ENCODE assay signal across 8 cellular contexts in the genomic region with DNA sequence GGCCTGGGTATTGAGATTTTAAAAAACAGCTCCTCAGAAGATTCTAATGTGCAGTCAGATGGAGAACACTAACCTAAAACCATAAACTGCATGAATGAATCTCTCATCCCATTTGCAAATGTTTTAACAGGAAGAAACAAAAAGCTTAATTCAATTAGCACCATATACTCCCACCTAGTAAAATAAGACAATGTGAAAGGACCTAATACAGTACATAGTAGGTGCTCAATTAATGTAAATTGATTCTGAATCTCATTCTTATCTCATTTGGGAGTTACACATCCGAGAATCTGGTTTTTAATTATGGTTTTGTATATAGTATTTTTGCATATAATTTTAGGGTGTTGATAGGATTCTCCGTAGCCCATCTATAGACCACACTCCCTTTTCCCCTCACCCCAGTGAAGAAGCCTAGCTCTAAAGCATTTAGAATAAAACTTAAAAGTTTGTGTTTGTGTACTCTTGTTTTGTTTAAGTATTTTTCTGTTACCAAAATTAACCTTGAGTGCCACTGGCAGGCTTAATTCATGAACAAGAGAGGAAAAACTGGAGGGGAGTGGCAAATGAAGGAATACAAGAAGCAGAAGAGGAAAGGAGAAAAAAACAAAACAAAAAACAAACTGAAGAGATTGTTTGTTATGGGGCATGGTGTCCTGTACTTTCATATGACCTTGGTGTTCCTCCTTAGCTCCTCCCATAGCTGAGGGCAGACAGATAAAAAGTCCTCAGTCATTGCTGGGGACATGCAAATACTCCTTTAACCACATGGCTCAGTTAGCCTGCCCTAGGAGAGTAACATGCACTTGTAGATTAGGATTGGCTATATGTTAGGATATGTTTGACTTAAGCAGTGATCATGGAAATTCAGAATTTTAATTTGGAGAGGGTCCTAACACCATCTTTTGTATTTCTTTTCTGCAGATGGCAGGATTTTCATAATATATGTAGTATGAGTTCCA. TPM values are rescaled to one million over a fixed set of nuclear protein-coding genes. Genes with fewer than 3 reads are reported as not detected.
A peak's percentile ranks its signal among the peaks of the same experiment; 100 is the strongest.
DNase-seq lines count a peak whose midpoint lies in the region; ATAC-seq and TF ChIP-seq lines count a peak whose summit lies in the region.

No MANE protein-coding gene starts in this region.

- H3K9me3 Mint-ChIP-seq in activated B cell treated with CpG ODN at 0.5 μM for 24 hours: no peaks in the 10 kb centered on the region
- no peaks in the 10 kb centered on the region for H3K9me3 Mint-ChIP-seq in stimulated activated memory B cell treated with anti-CD40 and anti-IgM and Interleukin-4, amounts not matched to agents 10 μg/mL and 1 μg/mL and 100 μg/mL, for 72 hours

- no CpG with 5 or more reads among the region's 2 CpGs for WGBS in HUES64

- TF ChIP-seq CTCF in GM10248 (IDR thresholded peaks at IDR 0.05; ENCODE audit: control extremely low read depth, extremely low read depth, low read depth, missing control alignments) (no peak), activated B cell treated with CpG ODN at 0.5 μM for 24 hours (IDR thresholded peaks at IDR 0.05) (no peak)

- H3K27ac Mint-ChIP-seq in activated B cell treated with CpG ODN at 0.5 μM for 24 hours: peak overlapping the region; percentile 91
- H3K27ac Mint-ChIP-seq in stimulated activated memory B cell treated with anti-CD40 and anti-IgM and Interleukin-4, amounts not matched to agents 10 μg/mL and 1 μg/mL and 100 μg/mL, for 72 hours: peak overlapping the region; percentile 92

- H3K9ac ChIP-seq in HUES64 (ENCODE audit: low read depth, low read length): peak overlapping the region; percentile 81; the same call in 1 of the 2 replicates

- ATAC-seq in GM21576 (IDR thresholded peaks at IDR 0.05; ENCODE audit: unreplicated experiment) (peak; percentile 66), activated B cell treated with CpG ODN at 0.5 μM for 24 hours (ENCODE audit: low read depth) (peak; percentile 26)
- peak; percentile 52 for ATAC-seq in stimulated activated memory B cell treated with anti-CD40 and anti-IgM and Interleukin-4, amounts not matched to agents 10 μg/mL and 1 μg/mL and 100 μg/mL, for 72 hours

- H3K27me3 Mint-ChIP-seq in activated B cell treated with CpG ODN at 0.5 μM for 24 hours: no peaks in the 10 kb centered on the region
- no peaks in the 10 kb centered on the region for H3K27me3 Mint-ChIP-seq in stimulated activated memory B cell treated with anti-CD40 and anti-IgM and Interleukin-4, amounts not matched to agents 10 μg/mL and 1 μg/mL and 100 μg/mL, for 72 hours

- DNase-seq in GM10248 (ENCODE audit: extremely low spot score): peak; percentile 78
- DNase-seq in activated B cell treated with CpG ODN at 0.5 μM for 24 hours: no peak
- DNase-seq in hepatic stellate cell (ENCODE audit: low spot score): peak; percentile 30
- no peak for DNase-seq in globus pallidus (ENCODE audit: low spot score)
- DNase-seq in NCI-H2107 (lab: John Stamatoyannopoulos, UW): no peak

- H3K9me3 ChIP-seq in HUES64 (ENCODE audit: insufficient read depth, low read depth, low read length): no peaks in the 10 kb centered on the region

- H3K4me1 Mint-ChIP-seq in activated B cell treated with CpG ODN at 0.5 μM for 24 hours: peaks cover 46% of the 10 kb centered on the region
- H3K4me1 Mint-ChIP-seq in stimulated activated memory B cell treated with anti-CD40 and anti-IgM and Interleukin-4, amounts not matched to agents 10 μg/mL and 1 μg/mL and 100 μg/mL, for 72 hours: peaks cover 40% of the 10 kb centered on the region

- CTCF ChIA-PET in GM10248 (lab: Yijun Ruan, JAX): interaction anchor here (0.9 to 6.9 kb wide), 33 partner anchors 8 to 743 kb away, joined by 3 to 145 read pairs (median 6); a partner anchor contains a TSS
- CTCF ChIA-PET in activated B cell treated with CpG ODN at 0.5 μM for 24 hours (lab: Charles Lee): interaction anchor here (0.6 to 3.8 kb wide), 16 partner anchors 10 to 743 kb away, joined by 3 to 48 read pairs (median 4); a partner anchor contains a TSS

- H3K36me3 ChIP-seq in HUES64 (ENCODE audit: insufficient read depth, low read length): peaks cover 26% of the 10 kb centered on the region

- POLR2A ChIA-PET in GM10248 (lab: Yijun Ruan, JAX) (interaction anchor here (0.7 to 1.4 kb wide), 2 partner anchors 47 kb away, joined by 3 to 15 read pairs; a partner anchor contains a TSS), activated B cell treated with CpG ODN at 0.5 μM for 24 hours (lab: Charles Lee) (interaction anchor here (0.6 to 4.5 kb wide), 18 partner anchors 9 to 1861 kb away, joined by 3 to 47 read pairs (median 8); a partner anchor contains a TSS)

- H3K4me3 Mint-ChIP-seq in activated B cell treated with CpG ODN at 0.5 μM for 24 hours: peak overlapping the region; percentile 91
- peak overlapping the region; percentile 86 for H3K4me3 Mint-ChIP-seq in stimulated activated memory B cell treated with anti-CD40 and anti-IgM and Interleukin-4, amounts not matched to agents 10 μg/mL and 1 μg/mL and 100 μg/mL, for 72 hours

- H3K27ac ChIP-seq in HUES64 (ENCODE audit: low read depth, low read length): peak overlapping the region; percentile 83; the same call in 1 of the 2 replicates

- H3K27me3 ChIP-seq in HUES64 (ENCODE audit: insufficient read depth, low read length): no peaks in the 10 kb centered on the region

- peaks cover 15% of the 10 kb centered on the region for H3K4me1 ChIP-seq in HUES64 (ENCODE audit: insufficient read depth, low read length)

- H3K4me3 ChIP-seq in HUES64 (ENCODE audit: low read length): peak overlapping the region; percentile 77

- intact Hi-C loops in activated B cell treated with CpG ODN at 0.5 μM for 24 hours (cut with micrococcal nuclease): loop anchor here (1.0 to 5.0 kb wide), 10 partner anchors 10 to 802 kb away; a partner anchor contains a TSS

- peaks cover 32% of the 10 kb centered on the region for H3K36me3 Mint-ChIP-seq in activated B cell treated with CpG ODN at 0.5 μM for 24 hours (ENCODE audit: low read depth)
- peaks cover 26% of the 10 kb centered on the region for H3K36me3 Mint-ChIP-seq in stimulated activated memory B cell treated with anti-CD40 and anti-IgM and Interleukin-4, amounts not matched to agents 10 μg/mL and 1 μg/mL and 100 μg/mL, for 72 hours

RNA-seq across cellular contexts. Expression of a gene that starts 1.2 kb away (rescaled TPM):
- polyA plus RNA-seq in HUES64 (2013, experiment 1 of 2): 18.9 TPM
- 20.0 TPM for polyA plus RNA-seq in HUES64 (2013, experiment 2 of 2)
- 30.0 and 30.4 TPM in 2 replicates for total RNA-seq in activated B cell treated with CpG ODN at 0.5 μM for 24 hours

RNA-seq across cellular contexts. Expression of a gene that starts 12.1 kb away (rescaled TPM):
- polyA plus RNA-seq in HUES64 (2013, experiment 1 of 2): 0.30 TPM
- polyA plus RNA-seq in HUES64 (2013, experiment 2 of 2): 0.13 TPM
- not detected in 2 replicates for total RNA-seq in activated B cell treated with CpG ODN at 0.5 μM for 24 hours

RNA-seq across cellular contexts. Expression of a gene that starts 42.8 kb away (rescaled TPM):
- polyA plus RNA-seq in HUES64 (2013, experiment 1 of 2): 69.5 TPM
- 75.3 TPM for polyA plus RNA-seq in HUES64 (2013, experiment 2 of 2)
- total RNA-seq in activated B cell treated with CpG ODN at 0.5 μM for 24 hours: 14.2 and 15.0 TPM in 2 replicates

RNA-seq across cellular contexts. Expression of a gene that starts 46.4 kb away (rescaled TPM):
- 49.9 TPM for polyA plus RNA-seq in HUES64 (2013, experiment 1 of 2)
- 54.3 TPM for polyA plus RNA-seq in HUES64 (2013, experiment 2 of 2)
- total RNA-seq in activated B cell treated with CpG ODN at 0.5 μM for 24 hours: 95.0 and 114 TPM in 2 replicates

Comparison
In these comparisons a context has a peak if more than half of its experiments do, and no peak if none do; other contexts are left out.
1. DNase-seq: peak in GM10248 (single experiment) and hepatic stellate cell (single experiment); none in activated B cell treated with CpG ODN at 0.5 μM for 24 hours (single experiment), globus pallidus (single experiment) and NCI-H2107 (single experiment).
2. Peak in every context shown above with its lines, with median percentiles within 50 percentile points of each other: ATAC-seq.